1 cellular context compared by ENCODE assay signal in the genomic region with DNA sequence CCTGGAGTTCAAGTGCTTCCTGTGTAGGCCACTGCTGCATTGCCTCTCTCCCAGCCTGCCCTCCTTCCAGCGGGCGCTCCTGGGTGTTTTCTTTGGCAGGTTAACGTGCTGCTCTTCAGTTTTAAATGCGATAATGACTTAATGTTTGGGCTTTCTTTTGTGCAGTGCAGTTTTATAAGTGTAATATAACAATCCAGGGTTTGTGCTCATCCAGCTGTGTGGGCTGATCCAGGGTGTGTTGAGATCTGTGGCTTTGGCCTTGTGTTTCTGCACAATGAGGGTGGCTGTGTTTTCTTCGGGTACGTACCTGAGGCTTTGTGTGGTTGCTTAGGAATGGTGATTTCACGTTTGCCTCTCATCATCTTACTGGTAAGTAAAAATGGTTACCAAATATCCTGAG.
A peak's percentile ranks its signal among the peaks of the same experiment; 100 is the strongest.
TF ChIP-seq lines count a peak whose summit lies in the region.

No MANE protein-coding gene starts in this region.

TF ChIP-seq in HEK293, 187 proteins besides CTCF, POLR2A, EP300 and RAD21 (continued from another document):
- TF ChIP-seq ZBTB7A (tag by site-specific recombination; IDR thresholded peaks at IDR 0.05; ENCODE audit: low read depth): no peak
- no peak for TF ChIP-seq ZNF202 (tag by site-specific recombination; IDR thresholded peaks at IDR 0.05; ENCODE audit: borderline replicate concordance)
- TF ChIP-seq KLF10 (tag by site-specific recombination; IDR thresholded peaks at IDR 0.05): peak; percentile 72
- TF ChIP-seq ZFP69B (tag by site-specific recombination; IDR thresholded peaks at IDR 0.05): no peak
- TF ChIP-seq IKZF3 (tag by site-specific recombination; IDR thresholded peaks at IDR 0.05): peak; percentile 78
- no peak for TF ChIP-seq ZNF133 (tag by site-specific recombination; IDR thresholded peaks at IDR 0.05)
- 0 out of 2 replicates have a peak, but pooled peaks have one; percentile 59 for TF ChIP-seq MZF1 (tag by site-specific recombination; IDR thresholded peaks at IDR 0.05; ENCODE audit: borderline replicate concordance)
- TF ChIP-seq, protein P1, sequence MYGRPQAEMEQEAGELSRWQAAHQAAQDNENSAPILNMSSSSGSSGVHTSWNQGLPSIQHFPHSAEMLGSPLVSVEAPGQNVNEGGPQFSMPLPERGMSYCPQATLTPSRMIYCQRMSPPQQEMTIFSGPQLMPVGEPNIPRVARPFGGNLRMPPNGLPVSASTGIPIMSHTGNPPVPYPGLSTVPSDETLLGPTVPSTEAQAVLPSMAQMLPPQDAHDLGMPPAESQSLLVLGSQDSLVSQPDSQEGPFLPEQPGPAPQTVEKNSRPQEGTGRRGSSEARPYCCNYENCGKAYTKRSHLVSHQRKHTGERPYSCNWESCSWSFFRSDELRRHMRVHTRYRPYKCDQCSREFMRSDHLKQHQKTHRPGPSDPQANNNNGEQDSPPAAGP (tag by site-specific recombination; IDR thresholded peaks at IDR 0.05): peak; percentile 56; the same call in 1 of the 2 replicates
- no peak for TF ChIP-seq SP3 (tag by site-specific recombination; IDR thresholded peaks at IDR 0.05)
- no peak for TF ChIP-seq ZNF114 (tag by site-specific recombination; IDR thresholded peaks at IDR 0.05)
- TF ChIP-seq ZNF664 (tag by site-specific recombination; IDR thresholded peaks at IDR 0.05): peak; percentile 38; the same call in 1 of the 2 replicates
- TF ChIP-seq ZNF2 (tag by site-specific recombination; IDR thresholded peaks at IDR 0.05): peak; percentile 68; the same call in 1 of the 2 replicates
- peak; percentile 19; the same call in 1 of the 2 replicates for TF ChIP-seq ZNF302 (tag by site-specific recombination; IDR thresholded peaks at IDR 0.05; ENCODE audit: low read depth)
- no peak for TF ChIP-seq ZNF121 (tag by site-specific recombination; IDR thresholded peaks at IDR 0.05)
- no peak for TF ChIP-seq ZNF155 (tag by site-specific recombination; IDR thresholded peaks at IDR 0.05)
- no peak for TF ChIP-seq ZNF791 (tag by site-specific recombination; IDR thresholded peaks at IDR 0.05)
- TF ChIP-seq ZNF830 (tag by site-specific recombination; IDR thresholded peaks at IDR 0.05; ENCODE audit: low read depth): no peak
